In genomic region chr12:111773801-111774551, GRCh38 we compare ENCODE assay signal across 8 cellular contexts.
DNase-seq lines count a peak whose midpoint lies in the region; TF ChIP-seq lines count a peak whose summit lies in the region.

No MANE protein-coding gene starts in this region.

- peaks cover 11% of the 10 kb centered on the region for H3K4me1 Mint-ChIP-seq in T-helper 2 cell treated with Interferon-gamma antibody and Interleukin-4, amounts not matched to agents 5 μg/mL and 100 μg/mL, for 36 hours (ENCODE audit: low read depth)

- H3K27me3 Mint-ChIP-seq in T-helper 2 cell treated with Interferon-gamma antibody and Interleukin-4, amounts not matched to agents 5 μg/mL and 100 μg/mL, for 36 hours (ENCODE audit: low read depth) = peaks cover 2% of the 10 kb centered on the region

- H3K4me1 ChIP-seq in neutrophil (ENCODE audit: control insufficient read depth in 1 of 2, insufficient read depth in 1 of 2, low read depth in 1 of 2, low read length in 1 of 2) = peaks cover 71 to 78% of the 10 kb centered on the region in 2 experiments
- H3K4me1 ChIP-seq in effector memory CD4-positive, alpha-beta T cell (ENCODE audit: control insufficient read depth, insufficient read depth, low read length, poor library complexity, severe bottlenecking) = no peaks in the 10 kb centered on the region

- DNase-seq in NCI-H774 (lab: John Stamatoyannopoulos, UW) = peak; percentile 21
- peak; percentile 97 for DNase-seq in fibroblast of gingiva (ENCODE audit: low read depth)
- DNase-seq in activated CD4-positive, alpha-beta T cell treated with anti-CD3 and anti-CD28 coated beads, Interleukin-2, amount 50 U/mL, for 4 hours = no peak
- DNase-seq in effector memory CD4-positive, alpha-beta T cell = no peak
- no peak for DNase-seq in T-helper 2 cell treated with Interferon-gamma antibody and Interleukin-4, amounts not matched to agents 5 μg/mL and 100 μg/mL, for 36 hours (ENCODE audit: low spot score)
- no peak for DNase-seq in NCI-H510A (lab: John Stamatoyannopoulos, UW)

- no peaks in the 10 kb centered on the region for H3K36me3 Mint-ChIP-seq in T-helper 2 cell treated with Interferon-gamma antibody and Interleukin-4, amounts not matched to agents 5 μg/mL and 100 μg/mL, for 36 hours (ENCODE audit: low read depth)

- H3K27ac ChIP-seq in neutrophil = peak overlapping the region; percentile 92
- H3K27ac ChIP-seq in effector memory CD4-positive, alpha-beta T cell (ENCODE audit: insufficient read depth, low read length, poor library complexity, severe bottlenecking) = no peak overlapping the region

- no peaks in the 10 kb centered on the region for H3K9me3 Mint-ChIP-seq in T-helper 2 cell treated with Interferon-gamma antibody and Interleukin-4, amounts not matched to agents 5 μg/mL and 100 μg/mL, for 36 hours

- no peak overlapping the region for H3K4me3 Mint-ChIP-seq in T-helper 2 cell treated with Interferon-gamma antibody and Interleukin-4, amounts not matched to agents 5 μg/mL and 100 μg/mL, for 36 hours

- no peaks in the 10 kb centered on the region for H3K36me3 ChIP-seq in neutrophil
- no peaks in the 10 kb centered on the region for H3K36me3 ChIP-seq in effector memory CD4-positive, alpha-beta T cell (ENCODE audit: control insufficient read depth, insufficient read depth, low read length)

- peak; percentile 37 for TF ChIP-seq POLR2A in GM19193 (IDR thresholded peaks at IDR 0.05; ENCODE audit: extremely low read depth, insufficient read depth, insufficient read length)

- no peak overlapping the region for H3K27ac Mint-ChIP-seq in T-helper 2 cell treated with Interferon-gamma antibody and Interleukin-4, amounts not matched to agents 5 μg/mL and 100 μg/mL, for 36 hours

- no peak for TF ChIP-seq CTCF in neutrophil (IDR thresholded peaks at IDR 0.05)

- peak overlapping the region in 1 of 2 experiments; percentile 7 for H3K4me3 ChIP-seq in neutrophil (ENCODE audit: low read depth in 1 of 2, low read length in 1 of 2)
- H3K4me3 ChIP-seq in effector memory CD4-positive, alpha-beta T cell (ENCODE audit: insufficient read depth, low read depth, low read length, poor library complexity, severe bottlenecking) = no peak overlapping the region

- H3K27me3 ChIP-seq in neutrophil = no peaks in the 10 kb centered on the region
- no peaks in the 10 kb centered on the region for H3K27me3 ChIP-seq in effector memory CD4-positive, alpha-beta T cell (replicated peaks; ENCODE audit: control insufficient read depth, insufficient read depth, low read length, poor library complexity, severe bottlenecking)

- no peaks in the 10 kb centered on the region for H3K9me3 ChIP-seq in neutrophil
- H3K9me3 ChIP-seq in effector memory CD4-positive, alpha-beta T cell (ENCODE audit: control insufficient read depth, low read length) = no peaks in the 10 kb centered on the region

Comparison
In these comparisons a context has a peak if more than half of its experiments do, and no peak if none do; other contexts are left out.
1. DNase-seq: peak in NCI-H774 (single experiment) and fibroblast of gingiva (single experiment); none in activated CD4-positive, alpha-beta T cell treated with anti-CD3 and anti-CD28 coated beads, Interleukin-2, amount 50 U/mL, for 4 hours (0 of 2), effector memory CD4-positive, alpha-beta T cell (0 of 3), T-helper 2 cell treated with Interferon-gamma antibody and Interleukin-4, amounts not matched to agents 5 μg/mL and 100 μg/mL, for 36 hours (single experiment) and NCI-H510A (single experiment).